Comparison of ENCODE assay signal across 1 cellular context in the genomic region with DNA sequence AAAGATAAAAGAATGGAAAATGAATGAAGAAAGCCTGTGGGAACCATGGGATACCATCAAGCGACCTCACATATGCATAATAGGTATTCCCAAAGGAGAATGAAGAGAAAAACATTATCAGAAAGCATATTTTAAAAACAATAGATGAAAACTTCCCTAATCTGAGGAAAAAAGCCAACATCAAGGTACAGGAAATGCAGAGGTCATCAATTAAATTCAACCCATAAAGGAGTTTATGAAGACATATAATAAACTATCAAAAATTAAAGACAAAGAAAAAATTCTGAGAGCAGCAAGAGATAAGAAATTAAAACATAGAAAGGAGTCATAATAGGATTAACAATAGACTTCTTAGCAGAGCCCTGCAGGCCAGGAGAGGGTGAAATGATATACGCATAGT.
TF ChIP-seq lines count a peak whose summit lies in the region.

No MANE protein-coding gene starts in this region.

TF ChIP-seq in WTC11, 78 proteins besides CTCF, POLR2A, EP300 and RAD21:
- TF ChIP-seq, protein P1, sequence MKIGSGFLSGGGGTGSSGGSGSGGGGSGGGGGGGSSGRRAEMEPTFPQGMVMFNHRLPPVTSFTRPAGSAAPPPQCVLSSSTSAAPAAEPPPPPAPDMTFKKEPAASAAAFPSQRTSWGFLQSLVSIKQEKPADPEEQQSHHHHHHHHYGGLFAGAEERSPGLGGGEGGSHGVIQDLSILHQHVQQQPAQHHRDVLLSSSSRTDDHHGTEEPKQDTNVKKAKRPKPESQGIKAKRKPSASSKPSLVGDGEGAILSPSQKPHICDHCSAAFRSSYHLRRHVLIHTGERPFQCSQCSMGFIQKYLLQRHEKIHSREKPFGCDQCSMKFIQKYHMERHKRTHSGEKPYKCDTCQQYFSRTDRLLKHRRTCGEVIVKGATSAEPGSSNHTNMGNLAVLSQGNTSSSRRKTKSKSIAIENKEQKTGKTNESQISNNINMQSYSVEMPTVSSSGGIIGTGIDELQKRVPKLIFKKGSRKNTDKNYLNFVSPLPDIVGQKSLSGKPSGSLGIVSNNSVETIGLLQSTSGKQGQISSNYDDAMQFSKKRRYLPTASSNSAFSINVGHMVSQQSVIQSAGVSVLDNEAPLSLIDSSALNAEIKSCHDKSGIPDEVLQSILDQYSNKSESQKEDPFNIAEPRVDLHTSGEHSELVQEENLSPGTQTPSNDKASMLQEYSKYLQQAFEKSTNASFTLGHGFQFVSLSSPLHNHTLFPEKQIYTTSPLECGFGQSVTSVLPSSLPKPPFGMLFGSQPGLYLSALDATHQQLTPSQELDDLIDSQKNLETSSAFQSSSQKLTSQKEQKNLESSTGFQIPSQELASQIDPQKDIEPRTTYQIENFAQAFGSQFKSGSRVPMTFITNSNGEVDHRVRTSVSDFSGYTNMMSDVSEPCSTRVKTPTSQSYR (CRISPR knock-in tag; IDR thresholded peaks at IDR 0.05), result no peak
- TF ChIP-seq, protein P2, sequence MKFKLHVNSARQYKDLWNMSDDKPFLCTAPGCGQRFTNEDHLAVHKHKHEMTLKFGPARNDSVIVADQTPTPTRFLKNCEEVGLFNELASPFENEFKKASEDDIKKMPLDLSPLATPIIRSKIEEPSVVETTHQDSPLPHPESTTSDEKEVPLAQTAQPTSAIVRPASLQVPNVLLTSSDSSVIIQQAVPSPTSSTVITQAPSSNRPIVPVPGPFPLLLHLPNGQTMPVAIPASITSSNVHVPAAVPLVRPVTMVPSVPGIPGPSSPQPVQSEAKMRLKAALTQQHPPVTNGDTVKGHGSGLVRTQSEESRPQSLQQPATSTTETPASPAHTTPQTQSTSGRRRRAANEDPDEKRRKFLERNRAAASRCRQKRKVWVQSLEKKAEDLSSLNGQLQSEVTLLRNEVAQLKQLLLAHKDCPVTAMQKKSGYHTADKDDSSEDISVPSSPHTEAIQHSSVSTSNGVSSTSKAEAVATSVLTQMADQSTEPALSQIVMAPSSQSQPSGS (CRISPR knock-in tag; IDR thresholded peaks at IDR 0.05; ENCODE audit: borderline replicate concordance, low read depth), result no peak
- TF ChIP-seq NR1H2 (CRISPR knock-in tag; IDR thresholded peaks at IDR 0.05) (no peak), ZNF263 (CRISPR knock-in tag; IDR thresholded peaks at IDR 0.05; ENCODE audit: low read depth) (no peak), ZNF138 (CRISPR knock-in tag; conservative IDR thresholded peaks at IDR 0.05) (no peak), RORB (CRISPR knock-in tag; IDR thresholded peaks at IDR 0.05) (no peak), KAT7 (CRISPR knock-in tag; IDR thresholded peaks at IDR 0.05; ENCODE audit: borderline replicate concordance) (no peak), HMGA2 (CRISPR knock-in tag; IDR thresholded peaks at IDR 0.05) (no peak), OVOL2 (CRISPR knock-in tag; IDR thresholded peaks at IDR 0.05; ENCODE audit: borderline replicate concordance) (no peak), SOX15 (CRISPR knock-in tag; IDR thresholded peaks at IDR 0.05) (no peak), NR2C2 (CRISPR knock-in tag; IDR thresholded peaks at IDR 0.05) (no peak)
- TF ChIP-seq, protein P3, sequence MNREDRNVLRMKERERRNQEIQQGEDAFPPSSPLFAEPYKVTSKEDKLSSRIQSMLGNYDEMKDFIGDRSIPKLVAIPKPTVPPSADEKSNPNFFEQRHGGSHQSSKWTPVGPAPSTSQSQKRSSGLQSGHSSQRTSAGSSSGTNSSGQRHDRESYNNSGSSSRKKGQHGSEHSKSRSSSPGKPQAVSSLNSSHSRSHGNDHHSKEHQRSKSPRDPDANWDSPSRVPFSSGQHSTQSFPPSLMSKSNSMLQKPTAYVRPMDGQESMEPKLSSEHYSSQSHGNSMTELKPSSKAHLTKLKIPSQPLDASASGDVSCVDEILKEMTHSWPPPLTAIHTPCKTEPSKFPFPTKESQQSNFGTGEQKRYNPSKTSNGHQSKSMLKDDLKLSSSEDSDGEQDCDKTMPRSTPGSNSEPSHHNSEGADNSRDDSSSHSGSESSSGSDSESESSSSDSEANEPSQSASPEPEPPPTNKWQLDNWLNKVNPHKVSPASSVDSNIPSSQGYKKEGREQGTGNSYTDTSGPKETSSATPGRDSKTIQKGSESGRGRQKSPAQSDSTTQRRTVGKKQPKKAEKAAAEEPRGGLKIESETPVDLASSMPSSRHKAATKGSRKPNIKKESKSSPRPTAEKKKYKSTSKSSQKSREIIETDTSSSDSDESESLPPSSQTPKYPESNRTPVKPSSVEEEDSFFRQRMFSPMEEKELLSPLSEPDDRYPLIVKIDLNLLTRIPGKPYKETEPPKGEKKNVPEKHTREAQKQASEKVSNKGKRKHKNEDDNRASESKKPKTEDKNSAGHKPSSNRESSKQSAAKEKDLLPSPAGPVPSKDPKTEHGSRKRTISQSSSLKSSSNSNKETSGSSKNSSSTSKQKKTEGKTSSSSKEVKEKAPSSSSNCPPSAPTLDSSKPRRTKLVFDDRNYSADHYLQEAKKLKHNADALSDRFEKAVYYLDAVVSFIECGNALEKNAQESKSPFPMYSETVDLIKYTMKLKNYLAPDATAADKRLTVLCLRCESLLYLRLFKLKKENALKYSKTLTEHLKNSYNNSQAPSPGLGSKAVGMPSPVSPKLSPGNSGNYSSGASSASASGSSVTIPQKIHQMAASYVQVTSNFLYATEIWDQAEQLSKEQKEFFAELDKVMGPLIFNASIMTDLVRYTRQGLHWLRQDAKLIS (CRISPR knock-in tag; IDR thresholded peaks at IDR 0.05; ENCODE audit: borderline replicate concordance), result no peak
- TF ChIP-seq, protein P4, sequence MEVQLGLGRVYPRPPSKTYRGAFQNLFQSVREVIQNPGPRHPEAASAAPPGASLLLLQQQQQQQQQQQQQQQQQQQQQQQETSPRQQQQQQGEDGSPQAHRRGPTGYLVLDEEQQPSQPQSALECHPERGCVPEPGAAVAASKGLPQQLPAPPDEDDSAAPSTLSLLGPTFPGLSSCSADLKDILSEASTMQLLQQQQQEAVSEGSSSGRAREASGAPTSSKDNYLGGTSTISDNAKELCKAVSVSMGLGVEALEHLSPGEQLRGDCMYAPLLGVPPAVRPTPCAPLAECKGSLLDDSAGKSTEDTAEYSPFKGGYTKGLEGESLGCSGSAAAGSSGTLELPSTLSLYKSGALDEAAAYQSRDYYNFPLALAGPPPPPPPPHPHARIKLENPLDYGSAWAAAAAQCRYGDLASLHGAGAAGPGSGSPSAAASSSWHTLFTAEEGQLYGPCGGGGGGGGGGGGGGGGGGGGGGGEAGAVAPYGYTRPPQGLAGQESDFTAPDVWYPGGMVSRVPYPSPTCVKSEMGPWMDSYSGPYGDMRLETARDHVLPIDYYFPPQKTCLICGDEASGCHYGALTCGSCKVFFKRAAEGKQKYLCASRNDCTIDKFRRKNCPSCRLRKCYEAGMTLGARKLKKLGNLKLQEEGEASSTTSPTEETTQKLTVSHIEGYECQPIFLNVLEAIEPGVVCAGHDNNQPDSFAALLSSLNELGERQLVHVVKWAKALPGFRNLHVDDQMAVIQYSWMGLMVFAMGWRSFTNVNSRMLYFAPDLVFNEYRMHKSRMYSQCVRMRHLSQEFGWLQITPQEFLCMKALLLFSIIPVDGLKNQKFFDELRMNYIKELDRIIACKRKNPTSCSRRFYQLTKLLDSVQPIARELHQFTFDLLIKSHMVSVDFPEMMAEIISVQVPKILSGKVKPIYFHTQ (CRISPR knock-in tag; IDR thresholded peaks at IDR 0.05), result no peak
- TF ChIP-seq, protein P5, sequence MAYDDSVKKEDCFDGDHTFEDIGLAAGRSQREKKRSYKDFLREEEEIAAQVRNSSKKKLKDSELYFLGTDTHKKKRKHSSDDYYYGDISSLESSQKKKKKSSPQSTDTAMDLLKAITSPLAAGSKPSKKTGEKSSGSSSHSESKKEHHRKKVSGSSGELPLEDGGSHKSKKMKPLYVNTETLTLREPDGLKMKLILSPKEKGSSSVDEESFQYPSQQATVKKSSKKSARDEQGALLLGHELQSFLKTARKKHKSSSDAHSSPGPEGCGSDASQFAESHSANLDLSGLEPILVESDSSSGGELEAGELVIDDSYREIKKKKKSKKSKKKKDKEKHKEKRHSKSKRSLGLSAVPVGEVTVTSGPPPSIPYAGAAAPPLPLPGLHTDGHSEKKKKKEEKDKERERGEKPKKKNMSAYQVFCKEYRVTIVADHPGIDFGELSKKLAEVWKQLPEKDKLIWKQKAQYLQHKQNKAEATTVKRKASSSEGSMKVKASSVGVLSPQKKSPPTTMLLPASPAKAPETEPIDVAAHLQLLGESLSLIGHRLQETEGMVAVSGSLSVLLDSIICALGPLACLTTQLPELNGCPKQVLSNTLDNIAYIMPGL (CRISPR knock-in tag; IDR thresholded peaks at IDR 0.05), result no peak
- TF ChIP-seq, protein P6, sequence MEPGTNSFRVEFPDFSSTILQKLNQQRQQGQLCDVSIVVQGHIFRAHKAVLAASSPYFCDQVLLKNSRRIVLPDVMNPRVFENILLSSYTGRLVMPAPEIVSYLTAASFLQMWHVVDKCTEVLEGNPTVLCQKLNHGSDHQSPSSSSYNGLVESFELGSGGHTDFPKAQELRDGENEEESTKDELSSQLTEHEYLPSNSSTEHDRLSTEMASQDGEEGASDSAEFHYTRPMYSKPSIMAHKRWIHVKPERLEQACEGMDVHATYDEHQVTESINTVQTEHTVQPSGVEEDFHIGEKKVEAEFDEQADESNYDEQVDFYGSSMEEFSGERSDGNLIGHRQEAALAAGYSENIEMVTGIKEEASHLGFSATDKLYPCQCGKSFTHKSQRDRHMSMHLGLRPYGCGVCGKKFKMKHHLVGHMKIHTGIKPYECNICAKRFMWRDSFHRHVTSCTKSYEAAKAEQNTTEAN (CRISPR knock-in tag; IDR thresholded peaks at IDR 0.05), result no peak
- TF ChIP-seq, protein P7, sequence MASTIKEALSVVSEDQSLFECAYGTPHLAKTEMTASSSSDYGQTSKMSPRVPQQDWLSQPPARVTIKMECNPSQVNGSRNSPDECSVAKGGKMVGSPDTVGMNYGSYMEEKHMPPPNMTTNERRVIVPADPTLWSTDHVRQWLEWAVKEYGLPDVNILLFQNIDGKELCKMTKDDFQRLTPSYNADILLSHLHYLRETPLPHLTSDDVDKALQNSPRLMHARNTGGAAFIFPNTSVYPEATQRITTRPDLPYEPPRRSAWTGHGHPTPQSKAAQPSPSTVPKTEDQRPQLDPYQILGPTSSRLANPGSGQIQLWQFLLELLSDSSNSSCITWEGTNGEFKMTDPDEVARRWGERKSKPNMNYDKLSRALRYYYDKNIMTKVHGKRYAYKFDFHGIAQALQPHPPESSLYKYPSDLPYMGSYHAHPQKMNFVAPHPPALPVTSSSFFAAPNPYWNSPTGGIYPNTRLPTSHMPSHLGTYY (CRISPR knock-in tag; IDR thresholded peaks at IDR 0.05), result no peak
